Comparison of ENCODE assay signal across 8 cellular contexts in the genomic region with DNA sequence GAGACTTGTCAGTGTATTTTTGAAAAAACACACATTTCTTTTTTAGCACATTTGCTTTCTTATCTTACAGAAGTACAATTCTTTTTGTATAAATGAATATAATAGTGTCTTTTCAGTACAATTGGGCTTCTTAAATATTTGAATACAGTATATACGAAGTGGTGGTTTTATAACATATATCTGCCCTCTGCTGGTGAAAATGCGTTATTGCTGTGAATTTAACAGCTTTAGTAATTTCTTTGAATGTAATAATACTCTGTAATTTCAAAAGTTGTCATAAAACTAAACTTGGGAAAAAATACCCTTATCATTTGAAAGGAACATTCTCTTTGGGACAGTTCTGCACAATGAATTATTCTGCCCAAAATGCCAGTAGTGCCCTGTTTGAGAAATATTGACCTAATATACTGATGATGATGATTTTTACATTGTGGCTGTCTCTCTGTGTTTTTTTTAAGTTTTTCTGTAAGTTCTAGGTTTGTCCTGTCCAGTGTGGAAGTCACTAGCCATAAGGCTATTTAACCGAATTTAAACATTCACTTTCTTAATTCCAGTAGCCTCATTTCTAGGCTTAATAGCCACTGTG. TPM values are rescaled to one million over a fixed set of nuclear protein-coding genes. Genes with fewer than 3 reads are reported as not detected.
A peak's percentile ranks its signal among the peaks of the same experiment; 100 is the strongest.
DNase-seq lines count a peak whose midpoint lies in the region; TF ChIP-seq lines count a peak whose summit lies in the region.

No MANE protein-coding gene starts in this region.

- H3K79me2 ChIP-seq in Karpas-422 (ENCODE audit: low read length) = peaks cover 21% of the 10 kb centered on the region

- H3K9me2 ChIP-seq in Karpas-422 (replicated peaks; ENCODE audit: insufficient read depth, low read length) = no peaks in the 10 kb centered on the region

- H3K4me3 ChIP-seq in Karpas-422 (ENCODE audit: low read length) = no peak overlapping the region
- no peak overlapping the region for H3K4me3 ChIP-seq in fibroblast of pulmonary artery (replicated peaks; ENCODE audit: low read depth, low read length)
- H3K4me3 ChIP-seq in retinal pigment epithelial cell (ENCODE audit: low read length) = no peak overlapping the region

- H2AFZ ChIP-seq in Karpas-422 (ENCODE audit: low read length) = no peak overlapping the region

- no peak overlapping the region for H3K9ac ChIP-seq in Karpas-422 (ENCODE audit: low read length)

- H3K4me1 ChIP-seq in Karpas-422 (ENCODE audit: low read length) = no peaks in the 10 kb centered on the region

- peak; percentile 63 for TF ChIP-seq CTCF in fibroblast of pulmonary artery (IDR thresholded peaks at IDR 0.05; ENCODE audit: low read length, missing control alignments)
- TF ChIP-seq CTCF in retinal pigment epithelial cell (conservative IDR thresholded peaks at IDR 0.05; ENCODE audit: low read depth, low read length) = peak; percentile 55

- H3K4me2 ChIP-seq in Karpas-422 (ENCODE audit: low read depth, low read length, poor library complexity, severe bottlenecking) = no peak overlapping the region

- H4K20me1 ChIP-seq in Karpas-422 (ENCODE audit: insufficient read depth, low read depth, low read length) = peaks cover 67% of the 10 kb centered on the region

- H3K36me3 ChIP-seq in Karpas-422 (ENCODE audit: insufficient read depth, low read length) = no peaks in the 10 kb centered on the region

- no peak overlapping the region for H3K27ac ChIP-seq in Karpas-422 (ENCODE audit: low read length)

- DNase-seq in NCI-H2081 (lab: John Stamatoyannopoulos, UW) (peak; percentile 7 to 31), NCI-H2081 treated with DMSO at 0.1 percent for 48 hours (lab: John Stamatoyannopoulos, UW) (no peak), Karpas-422 (peak; percentile 80), SKM-1 (lab: John Stamatoyannopoulos, UW; ENCODE audit: unreplicated experiment) (peak; percentile 23), fibroblast of pulmonary artery (ENCODE audit: low read depth) (peak; percentile 69), retinal pigment epithelial cell (ENCODE audit: low read depth) (no peak)
- no peak for DNase-seq in activated CD4-positive, CD25-positive, alpha-beta regulatory T cell treated with anti-CD3 and anti-CD28 coated beads, Interleukin-2, amount 50 U/mL, for 72 hours
- DNase-seq in activated effector memory CD4-positive, alpha-beta T cell treated with anti-CD3 and anti-CD28 coated beads, Interleukin-2, amount 50 U/mL, for 16 hours = no peak

- no peaks in the 10 kb centered on the region for H3K9me3 ChIP-seq in Karpas-422 (ENCODE audit: low read length)

- no peaks in the 10 kb centered on the region for H3K27me3 ChIP-seq in Karpas-422 (ENCODE audit: low read length)

RNA-seq across cellular contexts. Expression of a gene that starts 19.0 kb away (rescaled TPM):
- total RNA-seq in Karpas-422 (2014; rRNA removed; shearing (Covaris generic); ENCODE audit: low replicate concordance) = 17.6 and 17.7 TPM in 2 replicates

Comparison
In these comparisons a context has a peak if more than half of its experiments do, and no peak if none do; other contexts are left out.
1. DNase-seq: peak in NCI-H2081 (2 of 2), Karpas-422 (single experiment), SKM-1 (single experiment) and fibroblast of pulmonary artery (single experiment); none in NCI-H2081 treated with DMSO at 0.1 percent for 48 hours (single experiment), retinal pigment epithelial cell (single experiment), activated CD4-positive, CD25-positive, alpha-beta regulatory T cell treated with anti-CD3 and anti-CD28 coated beads, Interleukin-2, amount 50 U/mL, for 72 hours (single experiment) and activated effector memory CD4-positive, alpha-beta T cell treated with anti-CD3 and anti-CD28 coated beads, Interleukin-2, amount 50 U/mL, for 16 hours (single experiment).